In genomic region chr21:16370176-16370575, GRCh38 we compare ENCODE assay signal across 14 cellular contexts.
"Had no signal": no experiment of that assay in that cellular context is flagged by ENCODE, and none has a peak within 500 bp of the region (broad histone marks: within the 10 kb centered on the region; RNA-seq: fewer than 3 reads in every experiment).

No MANE protein-coding gene starts in this region.

- DNase-seq: activated CD4-positive, alpha-beta T cell treated with anti-CD3 and anti-CD28 coated beads for 48 hours; activated CD8-positive, alpha-beta T cell treated with anti-CD3 and anti-CD28 coated beads, Interleukin-2, amount 10 ng/mL, durations not matched to agents 7 days and 5 days; activated naive CD4-positive, alpha-beta T cell treated with Interleukin-2 at 50 U/mL for 16 hours; esophagus squamous epithelium; foreskin fibroblast; head of caudate nucleus; left cardiac atrium; naive thymus-derived CD8-positive, alpha-beta T cell; posterior cingulate gyrus had no signal

- H3K27ac ChIP-seq: cardiac muscle cell, esophagus squamous epithelium, right atrium auricular region, tibial nerve had no signal

- ATAC-seq: activated CD8-positive, alpha-beta T cell treated with anti-CD3 and anti-CD28 coated beads, Interleukin-2, amount 10 ng/mL, durations not matched to agents 7 days and 5 days; left cardiac atrium; naive thymus-derived CD8-positive, alpha-beta T cell; stimulated activated memory B cell treated with anti-CD40 and anti-IgM and Interleukin-4, amounts not matched to agents 10 μg/mL and 1 μg/mL and 100 μg/mL, for 72 hours; WTC11 had no signal
